ENCODE assay signal across 1 cellular context in genomic region chr4:96227515-96227914, GRCh38.
TF ChIP-seq lines count a peak whose summit lies in the region.

No MANE protein-coding gene starts in this region.

TF ChIP-seq in GM23338, 12 proteins besides CTCF, POLR2A, EP300 and RAD21:
- TF ChIP-seq ZNF462 (CRISPR knock-in tag; IDR thresholded peaks at IDR 0.05) (peak; percentile 69; the same call in 1 of the 2 replicates), ETS1 (IDR thresholded peaks at IDR 0.05) (no peak), JUNB (IDR thresholded peaks at IDR 0.05; ENCODE audit: unreplicated experiment) (no peak), ZNF114 (CRISPR knock-in tag; IDR thresholded peaks at IDR 0.05) (no peak), POLR2AphosphoS5 (IDR thresholded peaks at IDR 0.05; ENCODE audit: low read depth) (no peak)
